10 cellular contexts compared by ENCODE assay signal in genomic region chr17:30217054-30217453, GRCh38. TPM values are rescaled to one million over a fixed set of nuclear protein-coding genes. Genes with fewer than 3 reads are reported as not detected.
"Had no signal": no experiment of that assay in that cellular context is flagged by ENCODE, and none has a peak within 500 bp of the region (broad histone marks: within the 10 kb centered on the region; RNA-seq: fewer than 3 reads in every experiment).

No MANE protein-coding gene starts in this region.

- DNase-seq: GM23248, GOT3, H7, H9, HCEC 1CT, HFFc6 had no signal

- H3K4me1 ChIP-seq: HAP-1 had no signal

- ATAC-seq: GM23338, HCT116 had no signal

- H3K27ac ChIP-seq: GM23248 had no signal

- H3K4me3 ChIP-seq: GM23248, GM23338, HAP-1 had no signal

- H3K9me3 ChIP-seq: HAP-1 had no signal

- H3K36me3 ChIP-seq: HAP-1 had no signal

RNA-seq across cellular contexts. Expression of gene SLC6A4, which starts 18.4 kb away (rescaled TPM):
- total RNA-seq: GM23248, H4, H7, HFFc6 had no signal
